In the genomic region with DNA sequence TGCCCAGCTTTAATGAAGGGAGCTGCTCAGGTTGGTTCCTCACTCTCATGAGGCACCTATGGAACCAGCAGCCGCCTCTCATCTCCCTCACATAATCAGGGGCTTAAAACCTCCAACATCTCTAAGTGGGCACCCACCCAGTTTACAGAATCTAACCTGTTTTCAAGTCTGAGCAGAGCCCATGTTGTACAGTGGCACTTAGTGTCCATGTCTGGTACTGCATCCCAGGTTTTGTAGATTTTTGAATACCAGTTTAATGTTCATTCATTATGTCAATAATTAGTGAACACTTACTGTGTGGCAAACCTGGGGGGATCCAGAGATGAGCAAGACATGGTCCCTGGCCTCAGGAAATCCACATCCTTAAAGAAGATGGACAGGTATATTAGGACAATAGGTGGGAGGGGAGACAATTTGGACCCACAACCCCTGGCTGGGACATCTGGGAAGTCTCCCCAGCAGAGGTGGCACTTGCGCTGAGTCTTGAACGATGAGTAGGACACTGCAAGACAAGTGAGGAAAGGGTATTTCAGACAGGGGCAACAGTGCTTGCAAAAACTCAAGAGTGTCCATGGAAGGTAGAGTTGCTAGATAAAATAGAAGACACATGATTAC, we compare ENCODE assay signal across 8 cellular contexts.
A peak's percentile ranks its signal among the peaks of the same experiment; 100 is the strongest.
DNase-seq lines count a peak whose midpoint lies in the region; ATAC-seq and TF ChIP-seq lines count a peak whose summit lies in the region.

No MANE protein-coding gene starts in this region.

- ATAC-seq in HCT116, result peak; percentile 79
- ATAC-seq in sciatic nerve, result peak; percentile 58
- ATAC-seq in GM18861 (IDR thresholded peaks at IDR 0.05; ENCODE audit: unreplicated experiment), result no peak

- H2AFZ ChIP-seq in HCT116 (ENCODE audit: low read depth, low read length, poor library complexity, severe bottlenecking), result no peak overlapping the region

- H3K4me2 ChIP-seq in HCT116 (ENCODE audit: low read length), result no peak overlapping the region

- no peaks in the 10 kb centered on the region for H3K9me2 ChIP-seq in HCT116 (ENCODE audit: insufficient read depth)

- POLR2A ChIA-PET in HCT116 (lab: Charles Lee), result no interaction called here

- BruUV-seq in HCT116 (replicated peaks; lab: Mats Ljungman, UMichigan), result no TSS peak

- TF ChIP-seq RAD21 in HCT116 (IDR thresholded peaks at IDR 0.05; ENCODE audit: low read depth), result peak; percentile 88

- H4K20me1 ChIP-seq in HCT116 (ENCODE audit: insufficient read depth), result no peaks in the 10 kb centered on the region

- DNase-seq in COR-L47 (lab: John Stamatoyannopoulos, UW) (peak; percentile 21), HCT116 (ENCODE audit: low read depth, low spot score) (peak; percentile 28), SJCRH30 (peak; percentile 28 to 69), foreskin melanocyte (peak; percentile 9), sciatic nerve (ENCODE audit: low spot score) (no peak), activated T-cell treated with anti-CD3 and anti-CD28 coated beads for 4 hours (no peak)
- no peak for DNase-seq in activated CD4-positive, CD25-positive, alpha-beta regulatory T cell treated with anti-CD3 and anti-CD28 coated beads, Interleukin-2, amount 50 U/mL, for 72 hours

- H3K36me3 ChIP-seq in HCT116 (ENCODE audit: control insufficient read depth in 1 of 2, insufficient read depth in 2 of 2, low read length in 2 of 2), result no peaks in the 10 kb centered on the region
- peaks cover 4% of the 10 kb centered on the region; the same call in 1 of the 2 replicates for H3K36me3 ChIP-seq in SJCRH30

- no peak overlapping the region for H3K4me3 ChIP-seq in HCT116 (replicated peaks in 1 of 2; ENCODE audit: low read depth in 1 of 2, low read length in 2 of 2)
- H3K4me3 ChIP-seq in SJCRH30, result no peak overlapping the region

- H3K9me3 ChIP-seq in HCT116 (ENCODE audit: control insufficient read depth in 1 of 2, insufficient read depth in 1 of 2, low read depth in 1 of 2, low read length in 2 of 2), result no peaks in the 10 kb centered on the region
- no peaks in the 10 kb centered on the region for H3K9me3 ChIP-seq in SJCRH30 (replicated peaks)

- RAD21 ChIA-PET in HCT116 (lab: Charles Lee; ENCODE audit: low non-redundant PET in 1 of 2, low total read pairs in 2 of 2, uncharacterized antibody in 2 of 2, unreplicated experiment in 2 of 2), result interaction anchor here in 1 of 2 experiments (1.0 kb wide), 1 partner anchor 185 kb away, joined by 3 read pairs; no protein-coding TSS in a partner anchor

- no peaks in the 10 kb centered on the region for H3K4me1 ChIP-seq in HCT116 (ENCODE audit: control insufficient read depth in 1 of 2, insufficient read depth in 2 of 2, low read length in 2 of 2)
- peaks cover 8% of the 10 kb centered on the region; the same call in 1 of the 2 replicates for H3K4me1 ChIP-seq in SJCRH30

- no peaks in the 10 kb centered on the region for H3K79me2 ChIP-seq in HCT116 (ENCODE audit: insufficient read depth, low read length)

- intact Hi-C loops in HCT116 (cut with micrococcal nuclease) (loop anchor here (1.0 kb wide), 2 partner anchors 185 to 215 kb away; no protein-coding TSS in a partner anchor), sciatic nerve (cut with DNase I) (no loop called here)

- no peak overlapping the region for H3K9ac ChIP-seq in HCT116 (ENCODE audit: low read length)

- no peaks in the 10 kb centered on the region for H3K27me3 ChIP-seq in HCT116 (ENCODE audit: insufficient read depth, low read length)
- H3K27me3 ChIP-seq in SJCRH30, result no peaks in the 10 kb centered on the region; the same call in 1 of the 2 replicates

- H3K27ac ChIP-seq in HCT116 (ENCODE audit: low read depth, low read length), result no peak overlapping the region
- H3K27ac ChIP-seq in SJCRH30, result no peak overlapping the region

- no peak for TF ChIP-seq POLR2A in HCT116 (IDR thresholded peaks at IDR 0.05; ENCODE audit: borderline replicate concordance, extremely low read depth, insufficient read depth, insufficient read length)

- peak; percentile 87 to 90 (median 89) for TF ChIP-seq CTCF in HCT116 (IDR thresholded peaks at IDR 0.05 in 2 of 3, conservative IDR thresholded peaks at IDR 0.05 in 1 of 3; ENCODE audit: borderline replicate concordance in 1 of 3, insufficient read depth in 1 of 3, low read depth in 2 of 3, low read length in 2 of 3)

- CTCF ChIA-PET in HCT116 (lab: Charles Lee), result interaction anchor here (1.0 to 2.1 kb wide), 3 partner anchors 27 to 216 kb away, joined by 5 to 24 read pairs (median 18); no protein-coding TSS in a partner anchor

TF ChIP-seq in HCT116, 20 proteins besides CTCF, POLR2A, EP300 and RAD21:
- TF ChIP-seq ATF3 (IDR thresholded peaks at IDR 0.05) (no peak), YY1 (IDR thresholded peaks at IDR 0.05; ENCODE audit: extremely low read depth, insufficient replicate concordance, low read depth, low read length) (no peak), SRF (IDR thresholded peaks at IDR 0.05; ENCODE audit: low read depth) (no peak), EZH2 (IDR thresholded peaks at IDR 0.05) (no peak), ZNF274 (IDR thresholded peaks at IDR 0.05; ENCODE audit: low read depth, low read length) (no peak), SP1 (IDR thresholded peaks at IDR 0.05; ENCODE audit: low read depth) (no peak)
- TF ChIP-seq, protein P1, sequence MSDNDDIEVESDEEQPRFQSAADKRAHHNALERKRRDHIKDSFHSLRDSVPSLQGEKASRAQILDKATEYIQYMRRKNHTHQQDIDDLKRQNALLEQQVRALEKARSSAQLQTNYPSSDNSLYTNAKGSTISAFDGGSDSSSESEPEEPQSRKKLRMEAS (IDR thresholded peaks at IDR 0.05), result no peak

Comparison
In these comparisons a context has a peak if more than half of its experiments do, and no peak if none do; other contexts are left out.
1. DNase-seq: peak in COR-L47 (single experiment), HCT116 (single experiment), SJCRH30 (2 of 2) and foreskin melanocyte (single experiment); none in sciatic nerve (single experiment), activated CD4-positive, CD25-positive, alpha-beta regulatory T cell treated with anti-CD3 and anti-CD28 coated beads, Interleukin-2, amount 50 U/mL, for 72 hours (single experiment) and activated T-cell treated with anti-CD3 and anti-CD28 coated beads for 4 hours (single experiment).